ENCODE assay signal across 12 cellular contexts in genomic region chr9:134364391-134365114, GRCh38. TPM values are rescaled to one million over a fixed set of nuclear protein-coding genes. Genes with fewer than 3 reads are reported as not detected.
DNase-seq lines count a peak whose midpoint lies in the region; ATAC-seq, FAIRE-seq and TF ChIP-seq lines count a peak whose summit lies in the region.
"Had no signal": no experiment of that assay in that cellular context is flagged by ENCODE, and none has a peak within 500 bp of the region (broad histone marks: within the 10 kb centered on the region; RNA-seq: fewer than 3 reads in every experiment).

No MANE protein-coding gene starts in this region.

- no peak for TF ChIP-seq POLR2A in GM12878 (IDR thresholded peaks at IDR 0.05; ENCODE audit: low read depth, low read length)

- no peak overlapping the region for H3K14ac ChIP-seq in trophoblast cell (ENCODE audit: low read length)

- H3K4me3 ChIP-seq in Caco-2 (ENCODE audit: low read depth, low read length) (no peak overlapping the region), GM12878 (no peak overlapping the region), trophoblast cell (ENCODE audit: low read depth, low read length) (no peak overlapping the region), ascending aorta (no peak overlapping the region)

- H3K36me3 ChIP-seq in Caco-2 (ENCODE audit: control insufficient read depth, insufficient read depth, low read length) = no peaks in the 10 kb centered on the region
- H3K36me3 ChIP-seq in GM12878 (ENCODE audit: control insufficient read depth in 2 of 2, insufficient read depth in 2 of 2, low read length in 1 of 2) = no peaks in the 10 kb centered on the region
- H3K36me3 ChIP-seq in trophoblast cell (ENCODE audit: control insufficient read depth in 1 of 2, insufficient read depth in 2 of 2, low read length in 2 of 2) = no peaks in the 10 kb centered on the region
- no peaks in the 10 kb centered on the region for H3K36me3 ChIP-seq in ascending aorta

- intact Hi-C loops in Caco-2 (cut with micrococcal nuclease; ENCODE audit: unreplicated experiment) (no loop called here), GM12878 (cut with micrococcal nuclease; ENCODE audit: unreplicated experiment) (loop anchor here (1.0 kb wide), 1 partner anchor 79 kb away; no protein-coding TSS in a partner anchor), ascending aorta (cut with DNase I) (no loop called here)

- in situ Hi-C loops in GM13976 (cut with MboI; ENCODE audit: low sequenced_read_pairs, unreplicated experiment) (no loop called here), GM12878 (cut with MboI) (no loop called here)

- H3K27ac ChIP-seq in GM12878 (ENCODE audit: control insufficient read depth, insufficient read depth) (no peak overlapping the region), trophoblast cell (ENCODE audit: low read depth, low read length) (no peak overlapping the region), ascending aorta (peak overlapping the region in 1 of 2 donors; percentile 72)

- H3K36me3 Mint-ChIP-seq in Caco-2 (ENCODE audit: insufficient read depth, unreplicated experiment) = peaks cover 12% of the 10 kb centered on the region

- peak; percentile 51 for ATAC-seq in GM12878
- ATAC-seq in HG02642 (IDR thresholded peaks at IDR 0.05; ENCODE audit: poor library complexity, unreplicated experiment) = no peak
- no peak for ATAC-seq in HG03196 (IDR thresholded peaks at IDR 0.05; ENCODE audit: unreplicated experiment)

- no peak overlapping the region for H4K12ac ChIP-seq in trophoblast cell (ENCODE audit: low read depth, low read length)

- H2AK5ac ChIP-seq in trophoblast cell (ENCODE audit: low read length) = no peak overlapping the region

- no peaks in the 10 kb centered on the region for H4K20me1 ChIP-seq in GM12878 (ENCODE audit: control insufficient read depth, insufficient read depth)

- RAD21 ChIA-PET in GM12878 (lab: Charles Lee; ENCODE audit: unreplicated experiment) = interaction anchor here (0.8 to 2.3 kb wide), 3 partner anchors 43 to 78 kb away, joined by 3 to 15 read pairs (median 5); no protein-coding TSS in a partner anchor

- H3K9me3 Mint-ChIP-seq in Caco-2 (ENCODE audit: unreplicated experiment) = no peaks in the 10 kb centered on the region

- no peak for TF ChIP-seq EP300 in GM12878 (IDR thresholded peaks at IDR 0.05; ENCODE audit: borderline replicate concordance in 1 of 2, control insufficient read depth in 1 of 2, low read depth in 2 of 2, low read length in 2 of 2)

- H3K27me3 ChIP-seq in Caco-2 (replicated peaks; ENCODE audit: control insufficient read depth, insufficient read depth, low read length) (no peaks in the 10 kb centered on the region), GM12878 (replicated peaks in 1 of 2; ENCODE audit: control insufficient read depth in 2 of 2, insufficient read depth in 2 of 2, low read length in 1 of 2) (no peaks in the 10 kb centered on the region), trophoblast cell (ENCODE audit: insufficient read depth, low read length) (no peaks in the 10 kb centered on the region), ascending aorta (no peaks in the 10 kb centered on the region)

- peak overlapping the region; percentile 25 for H3K4ac ChIP-seq in trophoblast cell (ENCODE audit: low read depth, low read length)

- no peak for TF ChIP-seq CTCF in Caco-2 (IDR thresholded peaks at IDR 0.05; ENCODE audit: insufficient read depth in 1 of 2, low read depth in 1 of 2, low read length in 1 of 2, severe bottlenecking in 1 of 2, unreplicated experiment in 1 of 2)
- peak; percentile 28 for TF ChIP-seq CTCF in GM13976 (IDR thresholded peaks at IDR 0.05; ENCODE audit: borderline replicate concordance, control extremely low read depth, extremely low read depth, insufficient read depth, missing control alignments)
- peak; percentile 40 to 51 (median 42); a peak in 5 of 6 replicates for TF ChIP-seq CTCF in GM12878 (IDR thresholded peaks at IDR 0.05 in 2 of 3, conservative IDR thresholded peaks at IDR 0.05 in 1 of 3; ENCODE audit: control insufficient read depth in 2 of 3, extremely low read depth in 1 of 3, insufficient read depth in 1 of 3, low read depth in 3 of 3, low read length in 3 of 3)
- no peak for TF ChIP-seq CTCF in ascending aorta (IDR thresholded peaks at IDR 0.05)

- H3K4me3 Mint-ChIP-seq in Caco-2 (ENCODE audit: unreplicated experiment) = no peak overlapping the region

- SMC1A ChIA-PET in GM12878 (lab: Charles Lee; ENCODE audit: uncharacterized antibody, unreplicated experiment) = interaction anchor here (0.6 to 1.9 kb wide), 3 partner anchors 79 to 161 kb away, joined by 3 to 4 read pairs (median 3); no protein-coding TSS in a partner anchor

- peak; percentile 43 to 66 for DNase-seq in Caco-2
- DNase-seq in GM13976 (ENCODE audit: low spot score) = peak; percentile 69
- DNase-seq in GM12878 (ENCODE audit: low read depth, low spot score) = no peak
- no peak for DNase-seq in trophoblast cell
- no peak for DNase-seq in CD1c-positive myeloid dendritic cell (ENCODE audit: extremely low spot score)
- no peak for DNase-seq in ascending aorta (ENCODE audit: low spot score in 2 of 2)
- DNase-seq: activated gamma-delta T cell treated with Interleukin-2 at 50 U/mL for 16 hours, midbrain, NCI-H524 treated with DMSO at 0.1 percent for 48 hours, retina had no signal

- peak overlapping the region; percentile 76 for H3K27ac Mint-ChIP-seq in Caco-2 (ENCODE audit: unreplicated experiment)

- peaks cover 5% of the 10 kb centered on the region for H3K79me1 ChIP-seq in trophoblast cell (ENCODE audit: low read length)

- POLR2A ChIA-PET in Caco-2 (lab: Charles Lee) = interaction anchor here (0.5 kb wide), 1 partner anchor 44 kb away, joined by 4 read pairs; no protein-coding TSS in a partner anchor
- POLR2A ChIA-PET in GM12878 (lab: Charles Lee) = no interaction called here

- BruUV-seq in Caco-2 (replicated peaks; lab: Mats Ljungman, UMichigan) (no TSS peak), GM12878 (replicated peaks; lab: Mats Ljungman, UMichigan) (no TSS peak)

- FAIRE-seq in GM12878 (lab: Jason Lieb, UNC) = no peak

- H3K18ac ChIP-seq in trophoblast cell (ENCODE audit: low read length) = no peak overlapping the region

- H3K4me1 ChIP-seq in Caco-2 = peaks cover 15% of the 10 kb centered on the region
- no peaks in the 10 kb centered on the region for H3K4me1 ChIP-seq in GM12878 (ENCODE audit: control insufficient read depth, insufficient read depth, low read length)
- peaks cover 25 to 32% of the 10 kb centered on the region in 2 experiments for H3K4me1 ChIP-seq in trophoblast cell (ENCODE audit: control insufficient read depth in 1 of 2, insufficient read depth in 2 of 2, low read length in 2 of 2)
- peaks cover 34 to 59% of the 10 kb centered on the region in 2 donors for H3K4me1 ChIP-seq in ascending aorta

- H3K9me3 ChIP-seq in Caco-2 (no peaks in the 10 kb centered on the region), GM12878 (replicated peaks; ENCODE audit: control insufficient read depth, insufficient read depth, low read length) (no peaks in the 10 kb centered on the region), trophoblast cell (ENCODE audit: insufficient read depth, low read depth, low read length) (no peaks in the 10 kb centered on the region), ascending aorta (no peaks in the 10 kb centered on the region)

- H3K9ac ChIP-seq in GM12878 (ENCODE audit: control insufficient read depth, insufficient read depth, low read length) (no peak overlapping the region), trophoblast cell (ENCODE audit: low read length) (no peak overlapping the region)

- H2BK5ac ChIP-seq in trophoblast cell (ENCODE audit: low read depth, low read length, poor library complexity) = no peak overlapping the region

- H3K4me2 ChIP-seq in GM12878 (ENCODE audit: control insufficient read depth, insufficient read depth) (no peak overlapping the region), trophoblast cell (ENCODE audit: low read length) (no peak overlapping the region)

- H3K79me2 ChIP-seq in GM12878 (ENCODE audit: control insufficient read depth, insufficient read depth, low read length) (no peaks in the 10 kb centered on the region), trophoblast cell (ENCODE audit: control insufficient read depth, insufficient read depth, low read length, poor library complexity) (peaks cover 8% of the 10 kb centered on the region)

- H3K23ac ChIP-seq in trophoblast cell (ENCODE audit: low read length) = no peak overlapping the region

- CTCF ChIA-PET in Caco-2 (lab: Charles Lee) = interaction anchor here (0.6 to 1.1 kb wide), 3 partner anchors 9 to 79 kb away, joined by 3 to 4 read pairs (median 3); no protein-coding TSS in a partner anchor
- CTCF ChIA-PET in GM12878 (lab: Yijun Ruan, JAX) = interaction anchor here (0.6 to 3.6 kb wide), 6 partner anchors 25 to 194 kb away, joined by 3 to 31 read pairs (median 3); no protein-coding TSS in a partner anchor

- H4K91ac ChIP-seq in trophoblast cell (ENCODE audit: low read depth, low read length) = no peak overlapping the region

- peaks cover 13% of the 10 kb centered on the region for H3K4me1 Mint-ChIP-seq in Caco-2 (ENCODE audit: low read depth, unreplicated experiment)

- no peak overlapping the region for H2BK12ac ChIP-seq in trophoblast cell (ENCODE audit: low read length)

- peak; percentile 41 for TF ChIP-seq RAD21 in GM12878 (IDR thresholded peaks at IDR 0.05; ENCODE audit: insufficient read depth, low read depth, low read length)

- no peak overlapping the region for H2BK120ac ChIP-seq in trophoblast cell (ENCODE audit: insufficient read depth, low read length, poor library complexity)

- H4K8ac ChIP-seq in trophoblast cell (ENCODE audit: low read depth, low read length) = no peak overlapping the region

- no peaks in the 10 kb centered on the region for H3K27me3 Mint-ChIP-seq in Caco-2 (ENCODE audit: insufficient read depth, unreplicated experiment)

- WGBS in GM12878 (ENCODE audit: insufficient coverage, insufficient replicate concordance, low lambda C conversion rate, missing lambda C conversion rate) = 51% methylated on average over 13 of the region's 13 CpGs
- no CpG with 5 or more reads among the region's 13 CpGs for WGBS in trophoblast cell (ENCODE audit: extremely low coverage, insufficient coverage, insufficient read length)

- H2AFZ ChIP-seq in GM12878 (ENCODE audit: control insufficient read depth, low read depth, low read length) (no peak overlapping the region), trophoblast cell (ENCODE audit: insufficient read depth, low read length, poor library complexity) (no peak overlapping the region)

RNA-seq across cellular contexts. Expression of gene RXRA, which starts 38.3 kb away (rescaled TPM):
- total RNA-seq in Caco-2 (2022) (63.8 and 69.1 TPM in 2 replicates), GM12878 (2014; rRNA removed) (12.3 and 14.3 TPM in 2 replicates), GM12878 (2014; rRNA removed; fragmentation: Illumina TruSeq; extraction: Trizol) (2.9 and 3.4 TPM in 2 replicates), GM12878 (2021) (32.1 and 36.8 TPM in 2 replicates), ascending aorta (64.1 TPM)
- total RNA-seq in GM12878 (2013; cell fraction: nucleolus; rRNA removed) = 23.7 and 25.5 TPM in 2 replicates
- polyA plus RNA-seq in GM12878 (2011; ENCODE audit: low read depth) = 7.1 TPM
- polyA plus RNA-seq in GM12878 (2011; rRNA removed) (3.7 and 8.0 TPM in 2 replicates), GM12878 (2014; fragmentation: Illumina TruSeq; extraction: Trizol) (1.1 and 4.2 TPM in 2 replicates), GM12878 (2014; fragmentation: Nextera tagmentation; extraction: Ambion mirVana) (1 to 10 TPM in 1 of 2 experiments, under 1 TPM in 1; 0.89 to 2.9 TPM), GM12878 (2014; rRNA removed) (18.5 TPM in 2 replicates), GM12878 (2016; fragmentation: Nextera tagmentation; extraction: Ambion mirVana) (10 to 100 TPM; 24.1 to 28.3 TPM)
- polyA plus RNA-seq in GM12878 (2011; cell fraction: cytosol; rRNA removed) = 17.2 and 20.7 TPM in 2 replicates
- polyA plus RNA-seq in GM12878 (2011; cell fraction: nucleus; rRNA removed) = 28.6 and 32.8 TPM in 2 replicates
- polyA plus RNA-seq in GM12878 (2012) = 19.3 and 28.5 TPM in 2 replicates
- 7.2 and 23.3 TPM in 2 replicates for polyA minus RNA-seq in GM12878 (2011; rRNA and poly(A)+ RNA removed)
- polyA minus RNA-seq in GM12878 (2011; cell fraction: cytosol; rRNA and poly(A)+ RNA removed) = 12.4 and 14.7 TPM in 2 replicates
- polyA minus RNA-seq in GM12878 (2011; cell fraction: nucleus; rRNA and poly(A)+ RNA removed) = 11.0 and 14.4 TPM in 2 replicates
- polyA plus RNA-seq in trophoblast cell (2013) = 31.7 and 33.2 TPM in 2 replicates

Comparison
In these comparisons a context has a peak if more than half of its experiments do, and no peak if none do; other contexts are left out.
1. DNase-seq: peak in Caco-2 (2 of 2) and GM13976 (single experiment); none in GM12878 (single experiment), trophoblast cell (0 of 2), CD1c-positive myeloid dendritic cell (single experiment) and ascending aorta (0 of 2).
2. CTCF ChIP-seq: peak in GM13976 (single experiment) and GM12878 (3 of 3); none in Caco-2 (0 of 2) and ascending aorta (0 of 3).